Comparison of ENCODE assay signal across 8 cellular contexts in genomic region chr5:55600536-55601208, GRCh38.
DNase-seq lines count a peak whose midpoint lies in the region; ATAC-seq and TF ChIP-seq lines count a peak whose summit lies in the region.

No MANE protein-coding gene starts in this region.

- intact Hi-C loops in PC-3 (cut with micrococcal nuclease) = loop anchor here (2.0 to 5.0 kb wide), 2 partner anchors 57 to 66 kb away; partner anchors contain the start of gene PLPP1

- H3K4me3 Mint-ChIP-seq in endothelial cell (ENCODE audit: unreplicated experiment) (no peak overlapping the region), osteocyte (ENCODE audit: unreplicated experiment) (peak overlapping the region; percentile 56)

- TF ChIP-seq CTCF in PC-3 (conservative IDR thresholded peaks at IDR 0.05; ENCODE audit: low read depth, low read length) (no peak), endothelial cell (IDR thresholded peaks at IDR 0.05; ENCODE audit: unreplicated experiment) (no peak), osteocyte (IDR thresholded peaks at IDR 0.05) (no peak)

- peak; percentile 53 for ATAC-seq in GM18502 (IDR thresholded peaks at IDR 0.05; ENCODE audit: poor library complexity, unreplicated experiment)
- ATAC-seq in PC-3 = no peak; the same call in 1 of the 2 replicates
- ATAC-seq in GM19395 (IDR thresholded peaks at IDR 0.05; ENCODE audit: unreplicated experiment) = no peak

- CTCF ChIA-PET in PC-3 (lab: Charles Lee) = interaction anchor here (0.6 kb wide), 2 partner anchors 390 to 1275 kb away, joined by 3 read pairs; no protein-coding TSS in a partner anchor

- H4K20me1 ChIP-seq in PC-3 (ENCODE audit: low read length) = no peaks in the 10 kb centered on the region

- H3K79me2 ChIP-seq in PC-3 (ENCODE audit: low read length) = no peaks in the 10 kb centered on the region

- H3K27me3 Mint-ChIP-seq in endothelial cell (ENCODE audit: unreplicated experiment) (no peaks in the 10 kb centered on the region), osteocyte (ENCODE audit: unreplicated experiment) (no peaks in the 10 kb centered on the region)

- H3K4me1 Mint-ChIP-seq in endothelial cell (ENCODE audit: unreplicated experiment) = peaks cover 33% of the 10 kb centered on the region
- peaks cover 74% of the 10 kb centered on the region for H3K4me1 Mint-ChIP-seq in osteocyte (ENCODE audit: unreplicated experiment)

- H3K9me3 Mint-ChIP-seq in endothelial cell (ENCODE audit: unreplicated experiment) = no peaks in the 10 kb centered on the region
- H3K9me3 Mint-ChIP-seq in osteocyte (ENCODE audit: unreplicated experiment) = no peaks in the 10 kb centered on the region

- H3K9me2 ChIP-seq in PC-3 (replicated peaks; ENCODE audit: low read length) = no peaks in the 10 kb centered on the region

- TSS peak; percentile 72 for BruUV-seq in PC-3 (replicated peaks; lab: Mats Ljungman, UMichigan)

- H3K9me3 ChIP-seq in PC-3 (ENCODE audit: low read length) = no peaks in the 10 kb centered on the region

- H3K27me3 ChIP-seq in PC-3 (ENCODE audit: low read length) = no peaks in the 10 kb centered on the region

- H3K9ac ChIP-seq in PC-3 (ENCODE audit: low read length) = peak overlapping the region; percentile 53

- H3K27ac Mint-ChIP-seq in endothelial cell (ENCODE audit: unreplicated experiment) = peak overlapping the region; percentile 90
- peak overlapping the region; percentile 98 for H3K27ac Mint-ChIP-seq in osteocyte (ENCODE audit: unreplicated experiment)

- peak overlapping the region; percentile 95 for H3K27ac ChIP-seq in PC-3 (ENCODE audit: low read length)

- H3K4me2 ChIP-seq in PC-3 (ENCODE audit: low read length) = peak overlapping the region; percentile 75

- no peaks in the 10 kb centered on the region for H3F3A ChIP-seq in PC-3 (ENCODE audit: low read length, unreplicated experiment)

- H3K36me3 ChIP-seq in PC-3 (ENCODE audit: low read depth, low read length) = no peaks in the 10 kb centered on the region

- peak overlapping the region; percentile 51; the same call in 1 of the 2 replicates for H3K4me3 ChIP-seq in PC-3 (ENCODE audit: low read length)

- DNase-seq in PC-3 (peak; percentile 10), endothelial cell (ENCODE audit: low spot score) (peak; percentile 17), osteocyte (ENCODE audit: extremely low spot score, unreplicated experiment) (no peak), ecto neural progenitor cell (ENCODE audit: low spot score) (no peak), NCI-H1105 treated with DMSO at 0.1 percent for 48 hours (lab: John Stamatoyannopoulos, UW) (no peak), SHP77 (lab: John Stamatoyannopoulos, UW) (no peak)

- no peaks in the 10 kb centered on the region for H3K36me3 Mint-ChIP-seq in endothelial cell (ENCODE audit: low read depth, unreplicated experiment)
- H3K36me3 Mint-ChIP-seq in osteocyte (ENCODE audit: unreplicated experiment) = no peaks in the 10 kb centered on the region

- POLR2A ChIA-PET in PC-3 (lab: Charles Lee; ENCODE audit: unreplicated experiment) = interaction anchor here (0.6 kb wide), 1 partner anchor 8 kb away, joined by 7 read pairs; no protein-coding TSS in a partner anchor

- peak overlapping the region; percentile 61 for H2AFZ ChIP-seq in PC-3 (ENCODE audit: low read length)

- peaks cover 53% of the 10 kb centered on the region for H3K4me1 ChIP-seq in PC-3 (ENCODE audit: insufficient read depth, low read length)

Comparison
In these comparisons a context has a peak if more than half of its experiments do, and no peak if none do; other contexts are left out.
1. DNase-seq: peak in PC-3 (single experiment) and endothelial cell (single experiment); none in osteocyte (single experiment), ecto neural progenitor cell (single experiment), NCI-H1105 treated with DMSO at 0.1 percent for 48 hours (single experiment) and SHP77 (0 of 2).